Comparison of ENCODE assay signal across 11 cellular contexts in genomic region chr15:59315914-59316428, GRCh38. TPM values are rescaled to one million over a fixed set of nuclear protein-coding genes. Genes with fewer than 3 reads are reported as not detected.
DNase-seq lines count a peak whose midpoint lies in the region; ATAC-seq and TF ChIP-seq lines count a peak whose summit lies in the region.
"Had no signal": no experiment of that assay in that cellular context is flagged by ENCODE, and none has a peak within 500 bp of the region (broad histone marks: within the 10 kb centered on the region; RNA-seq: fewer than 3 reads in every experiment).

No MANE protein-coding gene starts in this region.

- H3K27me3 ChIP-seq in prostate gland (replicated peaks; ENCODE audit: insufficient read depth), result no peaks in the 10 kb centered on the region
- H3K27me3 ChIP-seq: gastroesophageal sphincter had no signal

- intact Hi-C loops in prostate gland (cut with DNase I), result no loop called here

- no peaks in the 10 kb centered on the region for H3K9me3 ChIP-seq in prostate gland
- H3K9me3 ChIP-seq: gastroesophageal sphincter had no signal

- TF ChIP-seq POLR2A in prostate gland (IDR thresholded peaks at IDR 0.05), result no peak

- DNase-seq in GM12865 (ENCODE audit: low read depth) (peak; percentile 40), NCI-H2029 (lab: John Stamatoyannopoulos, UW) (peak; percentile 61), chondrocyte (ENCODE audit: low spot score) (no peak), prostate gland (ENCODE audit: low spot score) (peak; percentile 33), endothelial cell (ENCODE audit: low spot score) (no peak)
- no peak for DNase-seq in stimulated activated CD4-positive, alpha-beta T cell treated with anti-CD3 and anti-CD28 coated beads, Interleukin-1b, Interleukin-23, amount 100 ng/mL, for 48 hours
- DNase-seq: MV-4-11 had no signal

- H3K36me3 ChIP-seq in prostate gland, result no peaks in the 10 kb centered on the region
- H3K36me3 ChIP-seq: gastroesophageal sphincter had no signal

- H3K4me3 Mint-ChIP-seq in chondrocyte (ENCODE audit: unreplicated experiment) (no peak overlapping the region), endothelial cell (ENCODE audit: unreplicated experiment) (no peak overlapping the region)

- H3K4me1 ChIP-seq in prostate gland (replicated peaks), result peaks cover 3% of the 10 kb centered on the region

- H3K4me1 Mint-ChIP-seq in chondrocyte (ENCODE audit: low read depth) (peaks cover 47% of the 10 kb centered on the region), endothelial cell (ENCODE audit: unreplicated experiment) (peaks cover 15% of the 10 kb centered on the region)

- TF ChIP-seq CTCF in GM12865 (IDR thresholded peaks at IDR 0.05; ENCODE audit: insufficient read depth, low read depth, low read length, missing control alignments) (no peak), chondrocyte (IDR thresholded peaks at IDR 0.05) (no peak), prostate gland (IDR thresholded peaks at IDR 0.05) (no peak), endothelial cell (IDR thresholded peaks at IDR 0.05; ENCODE audit: unreplicated experiment) (no peak)

- H3K27ac Mint-ChIP-seq in chondrocyte (ENCODE audit: unreplicated experiment), result peak overlapping the region; percentile 60
- H3K27ac Mint-ChIP-seq in endothelial cell (ENCODE audit: unreplicated experiment), result no peak overlapping the region

- no peak overlapping the region for H3K27ac ChIP-seq in prostate gland
- H3K27ac ChIP-seq: SK-N-MC had no signal

- no peaks in the 10 kb centered on the region for H3K27me3 Mint-ChIP-seq in chondrocyte (ENCODE audit: low read depth)
- H3K27me3 Mint-ChIP-seq in endothelial cell (ENCODE audit: unreplicated experiment), result no peaks in the 10 kb centered on the region

- 20% methylated on average over 6 of the region's 6 CpGs for WGBS in prostate gland

- H3K4me3 ChIP-seq in GM12865 (ENCODE audit: low read depth, low read length) (no peak overlapping the region), prostate gland (no peak overlapping the region)
- H3K4me3 ChIP-seq: gastroesophageal sphincter, SK-N-MC had no signal

- H3K9me3 Mint-ChIP-seq in chondrocyte (ENCODE audit: low read depth), result peaks cover 12% of the 10 kb centered on the region
- H3K9me3 Mint-ChIP-seq in endothelial cell (ENCODE audit: unreplicated experiment), result no peaks in the 10 kb centered on the region

- ATAC-seq in GM18502 (IDR thresholded peaks at IDR 0.05; ENCODE audit: poor library complexity, unreplicated experiment) (no peak), GM21529 (IDR thresholded peaks at IDR 0.05; ENCODE audit: unreplicated experiment) (no peak)
- ATAC-seq: gastroesophageal sphincter had no signal

- H3K36me3 Mint-ChIP-seq in chondrocyte (ENCODE audit: low read depth) (peaks cover 6% of the 10 kb centered on the region), endothelial cell (ENCODE audit: low read depth, unreplicated experiment) (no peaks in the 10 kb centered on the region)

RNA-seq across cellular contexts. Expression of gene MYO1E, which starts 56.7 kb away (rescaled TPM):
- total RNA-seq in chondrocyte, result 141 to 192 TPM (median 172 TPM) in 3 replicates
- 10 to 100 TPM; 66.3 to 92.0 TPM for total RNA-seq in prostate gland
- 146 TPM for total RNA-seq in endothelial cell (ENCODE audit: unreplicated experiment)

Comparison
In these comparisons a context has a peak if more than half of its experiments do, and no peak if none do; other contexts are left out.
1. DNase-seq: peak in GM12865 (single experiment), NCI-H2029 (single experiment) and prostate gland (single experiment); none in chondrocyte (single experiment), endothelial cell (single experiment) and stimulated activated CD4-positive, alpha-beta T cell treated with anti-CD3 and anti-CD28 coated beads, Interleukin-1b, Interleukin-23, amount 100 ng/mL, for 48 hours (single experiment).